In the genomic region with DNA sequence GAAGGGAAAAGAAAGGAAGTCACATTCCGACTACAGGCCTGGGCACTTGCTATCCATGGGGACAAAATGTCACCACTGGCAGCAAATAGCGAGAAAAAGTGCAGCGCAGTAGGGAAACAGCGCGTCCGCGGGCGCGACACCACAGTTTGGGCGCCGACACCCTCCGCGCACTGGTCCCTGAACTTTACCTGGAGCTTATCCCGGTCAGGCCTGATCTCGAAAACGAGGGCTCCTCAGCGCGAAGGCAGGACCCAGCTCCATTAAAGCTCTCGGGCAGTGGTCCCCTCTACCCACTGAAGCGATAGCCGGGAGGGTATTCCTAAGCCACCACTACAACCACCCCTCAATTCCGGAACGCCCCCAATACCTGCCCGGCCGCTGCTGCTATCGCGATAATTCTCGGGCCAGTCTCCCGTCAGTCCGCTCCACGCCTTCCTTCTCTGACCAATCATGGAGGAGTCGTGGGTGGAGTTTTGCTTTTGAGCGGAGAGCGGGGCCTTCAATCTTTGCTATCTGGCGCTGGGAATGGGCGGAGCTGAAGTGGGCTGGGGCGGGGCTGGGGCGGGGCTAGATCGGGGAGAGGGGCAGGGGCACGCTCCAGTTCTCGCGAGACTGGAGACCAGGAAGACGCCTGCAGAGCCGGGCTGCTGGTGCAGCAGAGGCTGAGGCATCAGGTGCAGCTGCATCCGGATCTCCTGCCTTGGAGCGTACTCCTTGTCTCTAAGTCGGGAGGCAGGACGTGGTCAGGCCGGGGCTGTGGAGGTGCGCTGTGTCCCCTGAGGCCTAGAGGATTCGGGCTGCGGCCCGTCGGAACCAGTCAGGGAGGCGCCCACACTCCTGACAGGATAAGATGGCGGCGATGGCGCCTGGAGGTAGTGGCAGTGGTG, we compare ENCODE assay signal across 1 cellular context.
TF ChIP-seq lines count a peak whose summit lies in the region.

Gene PIGN (minus strand): TSS at position 401 of the 887 bp plus-strand sequence. CDS start 25,703 bp downstream, outside the sequence.
A gene with protein sequence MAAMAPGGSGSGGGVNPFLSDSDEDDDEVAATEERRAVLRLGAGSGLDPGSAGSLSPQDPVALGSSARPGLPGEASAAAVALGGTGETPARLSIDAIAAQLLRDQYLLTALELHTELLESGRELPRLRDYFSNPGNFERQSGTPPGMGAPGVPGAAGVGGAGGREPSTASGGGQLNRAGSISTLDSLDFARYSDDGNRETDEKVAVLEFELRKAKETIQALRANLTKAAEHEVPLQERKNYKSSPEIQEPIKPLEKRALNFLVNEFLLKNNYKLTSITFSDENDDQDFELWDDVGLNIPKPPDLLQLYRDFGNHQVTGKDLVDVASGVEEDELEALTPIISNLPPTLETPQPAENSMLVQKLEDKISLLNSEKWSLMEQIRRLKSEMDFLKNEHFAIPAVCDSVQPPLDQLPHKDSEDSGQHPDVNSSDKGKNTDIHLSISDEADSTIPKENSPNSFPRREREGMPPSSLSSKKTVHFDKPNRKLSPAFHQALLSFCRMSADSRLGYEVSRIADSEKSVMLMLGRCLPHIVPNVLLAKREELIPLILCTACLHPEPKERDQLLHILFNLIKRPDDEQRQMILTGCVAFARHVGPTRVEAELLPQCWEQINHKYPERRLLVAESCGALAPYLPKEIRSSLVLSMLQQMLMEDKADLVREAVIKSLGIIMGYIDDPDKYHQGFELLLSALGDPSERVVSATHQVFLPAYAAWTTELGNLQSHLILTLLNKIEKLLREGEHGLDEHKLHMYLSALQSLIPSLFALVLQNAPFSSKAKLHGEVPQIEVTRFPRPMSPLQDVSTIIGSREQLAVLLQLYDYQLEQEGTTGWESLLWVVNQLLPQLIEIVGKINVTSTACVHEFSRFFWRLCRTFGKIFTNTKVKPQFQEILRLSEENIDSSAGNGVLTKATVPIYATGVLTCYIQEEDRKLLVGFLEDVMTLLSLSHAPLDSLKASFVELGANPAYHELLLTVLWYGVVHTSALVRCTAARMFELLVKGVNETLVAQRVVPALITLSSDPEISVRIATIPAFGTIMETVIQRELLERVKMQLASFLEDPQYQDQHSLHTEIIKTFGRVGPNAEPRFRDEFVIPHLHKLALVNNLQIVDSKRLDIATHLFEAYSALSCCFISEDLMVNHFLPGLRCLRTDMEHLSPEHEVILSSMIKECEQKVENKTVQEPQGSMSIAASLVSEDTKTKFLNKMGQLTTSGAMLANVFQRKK (plus strand): TSS at position 600 of the 887 bp plus-strand sequence. CDS start 251 bp downstream, at position 851.

TF ChIP-seq in HepG2, 621 proteins besides CTCF, POLR2A, EP300 and RAD21 (continued from another document and continues in another):
- 0 out of 2 replicates have a peak, but pooled peaks have one; percentile 18 for TF ChIP-seq AKNA (CRISPR knock-in tag; IDR thresholded peaks at IDR 0.05; ENCODE audit: borderline replicate concordance)
- no peak for TF ChIP-seq ATM (IDR thresholded peaks at IDR 0.05; ENCODE audit: borderline replicate concordance)
- peak; percentile 88 for TF ChIP-seq NFYB (CRISPR knock-in tag; IDR thresholded peaks at IDR 0.05)
- TF ChIP-seq, protein P1, sequence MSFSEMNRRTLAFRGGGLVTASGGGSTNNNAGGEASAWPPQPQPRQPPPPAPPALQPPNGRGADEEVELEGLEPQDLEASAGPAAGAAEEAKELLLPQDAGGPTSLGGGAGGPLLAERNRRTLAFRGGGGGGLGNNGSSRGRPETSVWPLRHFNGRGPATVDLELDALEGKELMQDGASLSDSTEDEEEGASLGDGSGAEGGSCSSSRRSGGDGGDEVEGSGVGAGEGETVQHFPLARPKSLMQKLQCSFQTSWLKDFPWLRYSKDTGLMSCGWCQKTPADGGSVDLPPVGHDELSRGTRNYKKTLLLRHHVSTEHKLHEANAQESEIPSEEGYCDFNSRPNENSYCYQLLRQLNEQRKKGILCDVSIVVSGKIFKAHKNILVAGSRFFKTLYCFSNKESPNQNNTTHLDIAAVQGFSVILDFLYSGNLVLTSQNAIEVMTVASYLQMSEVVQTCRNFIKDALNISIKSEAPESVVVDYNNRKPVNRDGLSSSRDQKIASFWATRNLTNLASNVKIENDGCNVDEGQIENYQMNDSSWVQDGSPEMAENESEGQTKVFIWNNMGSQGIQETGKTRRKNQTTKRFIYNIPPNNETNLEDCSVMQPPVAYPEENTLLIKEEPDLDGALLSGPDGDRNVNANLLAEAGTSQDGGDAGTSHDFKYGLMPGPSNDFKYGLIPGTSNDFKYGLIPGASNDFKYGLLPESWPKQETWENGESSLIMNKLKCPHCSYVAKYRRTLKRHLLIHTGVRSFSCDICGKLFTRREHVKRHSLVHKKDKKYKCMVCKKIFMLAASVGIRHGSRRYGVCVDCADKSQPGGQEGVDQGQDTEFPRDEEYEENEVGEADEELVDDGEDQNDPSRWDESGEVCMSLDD (CRISPR knock-in tag; IDR thresholded peaks at IDR 0.05; ENCODE audit: borderline replicate concordance), result peak; percentile 63; the same call in 1 of the 2 replicates
- peak; percentile 63 for TF ChIP-seq PHF20 (CRISPR knock-in tag; IDR thresholded peaks at IDR 0.05)
- peak; percentile 73; the same call in 1 of the 2 replicates for TF ChIP-seq ZNF343 (CRISPR knock-in tag; IDR thresholded peaks at IDR 0.05)
- TF ChIP-seq GABPA (IDR thresholded peaks at IDR 0.05; ENCODE audit: low read depth, low read length), result no peak
- TF ChIP-seq GABPA (CRISPR knock-in tag; IDR thresholded peaks at IDR 0.05; ENCODE audit: low read depth), result peak; percentile 61
- TF ChIP-seq, protein P2, sequence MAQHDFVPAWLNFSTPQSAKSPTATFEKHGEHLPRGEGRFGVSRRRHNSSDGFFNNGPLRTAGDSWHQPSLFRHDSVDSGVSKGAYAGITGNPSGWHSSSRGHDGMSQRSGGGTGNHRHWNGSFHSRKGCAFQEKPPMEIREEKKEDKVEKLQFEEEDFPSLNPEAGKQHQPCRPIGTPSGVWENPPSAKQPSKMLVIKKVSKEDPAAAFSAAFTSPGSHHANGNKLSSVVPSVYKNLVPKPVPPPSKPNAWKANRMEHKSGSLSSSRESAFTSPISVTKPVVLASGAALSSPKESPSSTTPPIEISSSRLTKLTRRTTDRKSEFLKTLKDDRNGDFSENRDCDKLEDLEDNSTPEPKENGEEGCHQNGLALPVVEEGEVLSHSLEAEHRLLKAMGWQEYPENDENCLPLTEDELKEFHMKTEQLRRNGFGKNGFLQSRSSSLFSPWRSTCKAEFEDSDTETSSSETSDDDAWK (CRISPR knock-in tag; IDR thresholded peaks at IDR 0.05), result no peak
- TF ChIP-seq SRSF1 (optimal IDR thresholded peaks at IDR 0.05; ENCODE audit: low read depth, low read length), result peak; percentile 70
- peak; percentile 4; the same call in 1 of the 2 replicates for TF ChIP-seq GATAD2A (CRISPR knock-in tag; IDR thresholded peaks at IDR 0.05)
- TF ChIP-seq MEIS1 (CRISPR knock-in tag; IDR thresholded peaks at IDR 0.05; ENCODE audit: borderline replicate concordance), result no peak; the same call in 1 of the 2 replicates
- TF ChIP-seq NKX3-1 (CRISPR knock-in tag; IDR thresholded peaks at IDR 0.05), result no peak
- peak; percentile 71; the same call in 1 of the 2 replicates for TF ChIP-seq HOXA5 (CRISPR knock-in tag; IDR thresholded peaks at IDR 0.05)
- peak; percentile 81; the same call in 1 of the 2 replicates for TF ChIP-seq ZFP37 (CRISPR knock-in tag; IDR thresholded peaks at IDR 0.05; ENCODE audit: borderline replicate concordance)
- peak; percentile 54 for TF ChIP-seq HOXA3 (CRISPR knock-in tag; IDR thresholded peaks at IDR 0.05)
- no peak for TF ChIP-seq TSC22D2 (CRISPR knock-in tag; IDR thresholded peaks at IDR 0.05; ENCODE audit: borderline replicate concordance)
- TF ChIP-seq, protein P3, sequence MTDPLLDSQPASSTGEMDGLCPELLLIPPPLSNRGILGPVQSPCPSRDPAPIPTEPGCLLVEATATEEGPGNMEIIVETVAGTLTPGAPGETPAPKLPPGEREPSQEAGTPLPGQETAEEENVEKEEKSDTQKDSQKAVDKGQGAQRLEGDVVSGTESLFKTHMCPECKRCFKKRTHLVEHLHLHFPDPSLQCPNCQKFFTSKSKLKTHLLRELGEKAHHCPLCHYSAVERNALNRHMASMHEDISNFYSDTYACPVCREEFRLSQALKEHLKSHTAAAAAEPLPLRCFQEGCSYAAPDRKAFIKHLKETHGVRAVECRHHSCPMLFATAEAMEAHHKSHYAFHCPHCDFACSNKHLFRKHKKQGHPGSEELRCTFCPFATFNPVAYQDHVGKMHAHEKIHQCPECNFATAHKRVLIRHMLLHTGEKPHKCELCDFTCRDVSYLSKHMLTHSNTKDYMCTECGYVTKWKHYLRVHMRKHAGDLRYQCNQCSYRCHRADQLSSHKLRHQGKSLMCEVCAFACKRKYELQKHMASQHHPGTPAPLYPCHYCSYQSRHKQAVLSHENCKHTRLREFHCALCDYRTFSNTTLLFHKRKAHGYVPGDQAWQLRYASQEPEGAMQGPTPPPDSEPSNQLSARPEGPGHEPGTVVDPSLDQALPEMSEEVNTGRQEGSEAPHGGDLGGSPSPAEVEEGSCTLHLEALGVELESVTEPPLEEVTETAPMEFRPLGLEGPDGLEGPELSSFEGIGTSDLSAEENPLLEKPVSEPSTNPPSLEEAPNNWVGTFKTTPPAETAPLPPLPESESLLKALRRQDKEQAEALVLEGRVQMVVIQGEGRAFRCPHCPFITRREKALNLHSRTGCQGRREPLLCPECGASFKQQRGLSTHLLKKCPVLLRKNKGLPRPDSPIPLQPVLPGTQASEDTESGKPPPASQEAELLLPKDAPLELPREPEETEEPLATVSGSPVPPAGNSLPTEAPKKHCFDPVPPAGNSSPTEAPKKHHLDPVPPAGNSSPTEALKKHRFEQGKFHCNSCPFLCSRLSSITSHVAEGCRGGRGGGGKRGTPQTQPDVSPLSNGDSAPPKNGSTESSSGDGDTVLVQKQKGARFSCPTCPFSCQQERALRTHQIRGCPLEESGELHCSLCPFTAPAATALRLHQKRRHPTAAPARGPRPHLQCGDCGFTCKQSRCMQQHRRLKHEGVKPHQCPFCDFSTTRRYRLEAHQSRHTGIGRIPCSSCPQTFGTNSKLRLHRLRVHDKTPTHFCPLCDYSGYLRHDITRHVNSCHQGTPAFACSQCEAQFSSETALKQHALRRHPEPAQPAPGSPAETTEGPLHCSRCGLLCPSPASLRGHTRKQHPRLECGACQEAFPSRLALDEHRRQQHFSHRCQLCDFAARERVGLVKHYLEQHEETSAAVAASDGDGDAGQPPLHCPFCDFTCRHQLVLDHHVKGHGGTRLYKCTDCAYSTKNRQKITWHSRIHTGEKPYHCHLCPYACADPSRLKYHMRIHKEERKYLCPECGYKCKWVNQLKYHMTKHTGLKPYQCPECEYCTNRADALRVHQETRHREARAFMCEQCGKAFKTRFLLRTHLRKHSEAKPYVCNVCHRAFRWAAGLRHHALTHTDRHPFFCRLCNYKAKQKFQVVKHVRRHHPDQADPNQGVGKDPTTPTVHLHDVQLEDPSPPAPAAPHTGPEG (CRISPR knock-in tag; IDR thresholded peaks at IDR 0.05), result 0 out of 2 replicates have a peak, but pooled peaks have one; percentile 39
- peak; percentile 30; the same call in 1 of the 2 replicates for TF ChIP-seq SALL2 (CRISPR knock-in tag; IDR thresholded peaks at IDR 0.05)
- TF ChIP-seq ARID4A (CRISPR knock-in tag; IDR thresholded peaks at IDR 0.05; ENCODE audit: borderline replicate concordance), result peak; percentile 91
- TF ChIP-seq ZFP41 (CRISPR knock-in tag; IDR thresholded peaks at IDR 0.05; ENCODE audit: borderline replicate concordance), result no peak
- TF ChIP-seq ZNF230 (CRISPR knock-in tag; IDR thresholded peaks at IDR 0.05), result peak; percentile 49
